Comparison of ENCODE assay signal across 26 cellular contexts in genomic region chr20:51169813-51170212, GRCh38.
DNase-seq lines count a peak whose midpoint lies in the region; ATAC-seq, FAIRE-seq and TF ChIP-seq lines count a peak whose summit lies in the region.
"Had no signal": no experiment of that assay in that cellular context is flagged by ENCODE, and none has a peak within 500 bp of the region (broad histone marks: within the 10 kb centered on the region; RNA-seq: fewer than 3 reads in every experiment).

No MANE protein-coding gene starts in this region.

- H3K4me1 ChIP-seq in right atrium auricular region (no peaks in the 10 kb centered on the region), H1 (replicated peaks in 1 of 4; ENCODE audit: control insufficient read depth in 3 of 4, insufficient read depth in 4 of 4, low read length in 3 of 4) (no peaks in the 10 kb centered on the region), keratinocyte (ENCODE audit: control insufficient read depth, extremely low read depth, insufficient read depth, low read length) (peaks cover 8% of the 10 kb centered on the region), body of pancreas (no peaks in the 10 kb centered on the region)

- H3K9me3 ChIP-seq in right atrium auricular region (peaks cover 0 to 11% of the 10 kb centered on the region in 2 donors), H1 (ENCODE audit: insufficient read depth in 2 of 2, low read depth in 1 of 2, low read length in 1 of 2) (no peaks in the 10 kb centered on the region; a peak in 1 of 4 replicates), keratinocyte (ENCODE audit: control insufficient read depth, low read depth, low read length) (no peaks in the 10 kb centered on the region), body of pancreas (no peaks in the 10 kb centered on the region)
- H3K9me3 ChIP-seq: Caco-2 had no signal

- H4K91ac ChIP-seq in H1 (replicated peaks; ENCODE audit: insufficient read length, low read length) = no peak overlapping the region

- POLR2A ChIA-PET in H1 (lab: Charles Lee; ENCODE audit: partially characterized antibody) = interaction anchor here (0.7 kb wide), 1 partner anchor 145 kb away, joined by 3 read pairs; no protein-coding TSS in a partner anchor

- H3K14ac ChIP-seq in H1 (ENCODE audit: insufficient read length) = no peak overlapping the region

- H3K23me2 ChIP-seq in H1 (ENCODE audit: low read depth, low read length) = no peaks in the 10 kb centered on the region

- H3K9ac ChIP-seq in H1 (replicated peaks in 1 of 4; ENCODE audit: extremely low read depth in 1 of 4, low read depth in 3 of 4, low read length in 3 of 4) (no peak overlapping the region), keratinocyte (ENCODE audit: control insufficient read depth, extremely low read depth, insufficient read depth, low read length) (no peak overlapping the region)

- no peak overlapping the region for H3K56ac ChIP-seq in H1 (replicated peaks; ENCODE audit: insufficient read length, low read depth, low read length)

- no peak overlapping the region for H4K5ac ChIP-seq in H1 (ENCODE audit: insufficient read length, low read depth, low read length)

- FAIRE-seq in H1 (lab: Jason Lieb, UNC) (no peak), keratinocyte (lab: Jason Lieb, UNC) (peak; percentile 75)
- FAIRE-seq: HepG2 had no signal

- no peak for ATAC-seq in Right ventricle myocardium superior (ENCODE audit: poor library complexity)
- ATAC-seq in body of pancreas = no peak
- ATAC-seq in GM19351 (IDR thresholded peaks at IDR 0.05; ENCODE audit: unreplicated experiment) = no peak
- ATAC-seq: CD8-positive, alpha-beta T cell; HCT116; HepG2; PC-3; Right ventricle myocardium inferior had no signal

- H3K27ac ChIP-seq in right atrium auricular region = no peak overlapping the region
- H3K27ac ChIP-seq in H1 (ENCODE audit: low read depth, low read length) = no peak overlapping the region
- no peak overlapping the region for H3K27ac ChIP-seq in keratinocyte (ENCODE audit: control insufficient read depth, insufficient read depth, low read length)
- H3K27ac ChIP-seq in body of pancreas = no peak overlapping the region
- H3K27ac ChIP-seq: 22Rv1, C4-2B had no signal

- TF ChIP-seq CTCF in right atrium auricular region (IDR thresholded peaks at IDR 0.05) = no peak
- no peak for TF ChIP-seq CTCF in H1 (IDR thresholded peaks at IDR 0.05; ENCODE audit: control extremely low read depth in 1 of 3, insufficient read depth in 1 of 3, low read depth in 1 of 3, low read length in 3 of 3)
- TF ChIP-seq CTCF in keratinocyte (optimal IDR thresholded peaks at IDR 0.05 in 1 of 3, IDR thresholded peaks at IDR 0.05 in 1 of 3, conservative IDR thresholded peaks at IDR 0.05 in 1 of 3; ENCODE audit: extremely low read depth in 1 of 3, insufficient read depth in 2 of 3, low read length in 3 of 3) = no peak
- no peak for TF ChIP-seq CTCF in body of pancreas (IDR thresholded peaks at IDR 0.05)

- H2BK15ac ChIP-seq in H1 (ENCODE audit: low read length) = no peak overlapping the region

- no peak for TF ChIP-seq POLR2A in H1 (IDR thresholded peaks at IDR 0.05; ENCODE audit: control extremely low read depth in 1 of 2, low read depth in 2 of 2, low read length in 2 of 2)
- no peak for TF ChIP-seq POLR2A in body of pancreas (IDR thresholded peaks at IDR 0.05)

- H2AFZ ChIP-seq in H1 (ENCODE audit: low read length) = no peak overlapping the region
- H2AFZ ChIP-seq in keratinocyte (ENCODE audit: control insufficient read depth, low read length) = no peak overlapping the region

- 76% methylated on average over 3 of the region's 3 CpGs; no CpG with 5 or more reads in 1 of the 2 experiments for WGBS in H1 (ENCODE audit: extremely low coverage in 1 of 2, insufficient coverage in 1 of 2, insufficient read length in 1 of 2, insufficient replicate concordance in 2 of 2, low coverage in 1 of 2, low lambda C conversion rate in 2 of 2, missing lambda C conversion rate in 1 of 2), 2 experiments
- WGBS in body of pancreas, 2 donors = 69 to 70% methylated on average over 3 of the region's 3 CpGs

- no peaks in the 10 kb centered on the region for H3K79me1 ChIP-seq in H1 (ENCODE audit: low read depth, low read length)

- no peak overlapping the region for H2BK5ac ChIP-seq in H1 (ENCODE audit: low read depth, low read length)

- no peaks in the 10 kb centered on the region for H3K79me2 ChIP-seq in H1 (ENCODE audit: control insufficient read depth in 1 of 2, insufficient read depth in 2 of 2, low read length in 2 of 2)
- H3K79me2 ChIP-seq in keratinocyte (ENCODE audit: control insufficient read depth, insufficient read depth, low read length) = no peaks in the 10 kb centered on the region

- H2BK20ac ChIP-seq in H1 (ENCODE audit: low read length) = no peak overlapping the region

- no peak overlapping the region for H3K4ac ChIP-seq in H1 (replicated peaks; ENCODE audit: insufficient read length, low read depth, low read length)

- H2BK120ac ChIP-seq in H1 (replicated peaks; ENCODE audit: low read depth, low read length) = no peak overlapping the region

- no peaks in the 10 kb centered on the region for H3K9me1 ChIP-seq in keratinocyte (ENCODE audit: control insufficient read depth, extremely low read depth, insufficient read depth, low read length)

- no peaks in the 10 kb centered on the region for H3K36me3 ChIP-seq in right atrium auricular region
- H3K36me3 ChIP-seq in H1 (ENCODE audit: control insufficient read depth in 2 of 4, insufficient read depth in 4 of 4, low read length in 3 of 4) = no peaks in the 10 kb centered on the region
- no peaks in the 10 kb centered on the region for H3K36me3 ChIP-seq in keratinocyte (ENCODE audit: control insufficient read depth in 2 of 2, extremely low read depth in 1 of 2, insufficient read depth in 2 of 2, low read length in 2 of 2)
- H3K36me3 ChIP-seq in body of pancreas (replicated peaks in 1 of 2; ENCODE audit: insufficient read depth in 1 of 2, low read depth in 2 of 2) = no peaks in the 10 kb centered on the region

- CTCF ChIA-PET in H1 (lab: Charles Lee; ENCODE audit: partially characterized antibody) = interaction anchor here (0.6 to 2.7 kb wide), 7 partner anchors 33 to 614 kb away, joined by 3 to 6 read pairs (median 4); no protein-coding TSS in a partner anchor

- H4K20me1 ChIP-seq in H1 (replicated peaks in 1 of 2; ENCODE audit: control insufficient read depth in 1 of 2, insufficient read depth in 2 of 2, low read length in 2 of 2) (no peaks in the 10 kb centered on the region), keratinocyte (ENCODE audit: control insufficient read depth, extremely low read depth, insufficient read depth, low read length) (no peaks in the 10 kb centered on the region)

- H2BK12ac ChIP-seq in H1 (ENCODE audit: low read depth, low read length) = no peak overlapping the region

- no peak overlapping the region for H3K4me2 ChIP-seq in H1 (ENCODE audit: insufficient read depth in 1 of 2, low read depth in 2 of 2, low read length in 2 of 2)
- H3K4me2 ChIP-seq in keratinocyte (ENCODE audit: control insufficient read depth, extremely low read depth, insufficient read depth, low read depth, low read length) = no peak overlapping the region

- no peak for TF ChIP-seq RAD21 in H1 (IDR thresholded peaks at IDR 0.05 in 1 of 2, conservative IDR thresholded peaks at IDR 0.05 in 1 of 2; ENCODE audit: low read depth in 2 of 2, low read length in 2 of 2)

- no peak overlapping the region for H3K18ac ChIP-seq in H1 (ENCODE audit: extremely low read depth, low read length)

- no peak for TF ChIP-seq EP300 in H1 (IDR thresholded peaks at IDR 0.05; ENCODE audit: borderline replicate concordance in 1 of 2, low read depth in 2 of 2, low read length in 2 of 2)

- H3K23ac ChIP-seq in H1 (ENCODE audit: insufficient read length) = no peak overlapping the region

- H3K4me3 ChIP-seq in right atrium auricular region (no peak overlapping the region), H1 (ENCODE audit: extremely low read depth in 1 of 4, insufficient read depth in 2 of 4, low read depth in 3 of 4, low read length in 4 of 4) (no peak overlapping the region), keratinocyte (ENCODE audit: control insufficient read depth in 2 of 3, extremely low read depth in 1 of 3, insufficient read depth in 2 of 3, low read depth in 1 of 3, low read length in 3 of 3) (no peak overlapping the region), body of pancreas (no peak overlapping the region)

- H2AK5ac ChIP-seq in H1 (ENCODE audit: low read depth, low read length) = no peak overlapping the region

- DNase-seq in right atrium auricular region (ENCODE audit: low spot score) (peak; percentile 2), Right ventricle myocardium superior (no peak), H1 (ENCODE audit: low read depth in 1 of 2, low spot score in 2 of 2) (peak; percentile 19 to 35), keratinocyte (ENCODE audit: low read depth, low spot score) (no peak), GM19238 (ENCODE audit: insufficient read length, low spot score) (no peak), body of pancreas (no peak), NCI-H2029 (lab: John Stamatoyannopoulos, UW) (no peak)
- DNase-seq: CD8-positive, alpha-beta T cell; EL; GOT3; Karpas-422; NCI-H1092 treated with DMSO at 0.1 percent for 48 hours; NCI-H1436; NCI-H187; NCI-H2171 treated with DMSO at 0.1 percent for 48 hours; NCI-H345; NCI-H524; NCI-H748 treated with DMSO at 0.1 percent for 48 hours; PC-3 had no signal

- intact Hi-C loops in Right ventricle myocardium superior (cut with DNase I) (no loop called here), body of pancreas (cut with DNase I) (no loop called here)

- H3K27me3 ChIP-seq in right atrium auricular region (no peaks in the 10 kb centered on the region), H1 (replicated peaks in 1 of 4; ENCODE audit: control insufficient read depth in 3 of 4, extremely low read depth in 1 of 4, insufficient read depth in 3 of 4, low read length in 3 of 4) (no peaks in the 10 kb centered on the region), keratinocyte (ENCODE audit: control insufficient read depth, extremely low read depth, insufficient read depth, low read length) (no peaks in the 10 kb centered on the region), body of pancreas (no peaks in the 10 kb centered on the region)

- dilution Hi-C loops in keratinocyte (cut with MboI; ENCODE audit: extremely low pct_ligation_motif_present, low sequenced_read_pairs) = no loop called here

- no peak overlapping the region for H4K8ac ChIP-seq in H1 (ENCODE audit: extremely low read depth, insufficient read depth, low read length)

Comparison
In these comparisons a context has a peak if more than half of its experiments do, and no peak if none do; other contexts are left out.
1. DNase-seq: peak in right atrium auricular region (single experiment) and H1 (2 of 2); none in Right ventricle myocardium superior (single experiment), keratinocyte (single experiment), GM19238 (single experiment), body of pancreas (0 of 4) and NCI-H2029 (single experiment).